23 cellular contexts compared by ENCODE assay signal in genomic region chr15:50751394-50751793, GRCh38. TPM values are rescaled to one million over a fixed set of nuclear protein-coding genes. Genes with fewer than 3 reads are reported as not detected.
DNase-seq lines count a peak whose midpoint lies in the region; ATAC-seq and TF ChIP-seq lines count a peak whose summit lies in the region.
"Had no signal": no experiment of that assay in that cellular context is flagged by ENCODE, and none has a peak within 500 bp of the region (broad histone marks: within the 10 kb centered on the region; RNA-seq: fewer than 3 reads in every experiment).

No MANE protein-coding gene starts in this region.

- peaks cover 5% of the 10 kb centered on the region for H3K79me1 ChIP-seq in mesendoderm (ENCODE audit: low read length)

- H3K4me3 Mint-ChIP-seq in activated CD8-positive, alpha-beta T cell treated with anti-CD3 and anti-CD28 coated beads for 36 hours = no peak overlapping the region
- no peak overlapping the region for H3K4me3 Mint-ChIP-seq in activated CD8-positive, alpha-beta T cell treated with anti-CD3 and anti-CD28 coated beads, Interleukin-2, amount 10 ng/mL, durations not matched to agents 7 days and 5 days
- H3K4me3 Mint-ChIP-seq in CD8-positive, alpha-beta T cell = no peak overlapping the region
- no peak overlapping the region for H3K4me3 Mint-ChIP-seq in activated T-helper 17 cell treated with anti-CD3 and anti-CD28 coated beads, Interleukin-2, amount 50 U/mL, for 72 hours
- peak overlapping the region; percentile 34 to 70 (median 67) for H3K4me3 Mint-ChIP-seq in immature natural killer cell

- no peak for DNase-seq in activated CD8-positive, alpha-beta T cell treated with anti-CD3 and anti-CD28 coated beads for 36 hours
- no peak for DNase-seq in activated CD8-positive, alpha-beta T cell treated with anti-CD3 and anti-CD28 coated beads, Interleukin-2, amount 10 ng/mL, durations not matched to agents 7 days and 5 days
- DNase-seq in CD8-positive, alpha-beta T cell = no peak
- DNase-seq in immature natural killer cell (peak; percentile 71 to 75 (median 74)), amniotic stem cell (lab: John Stamatoyannopoulos, UW) (no peak), mesendoderm (no peak)
- DNase-seq: 8988T, C1 segment of cervical spinal cord, Calu3, DMS153, H7, MG63, NCI-H1417, NCI-H1694 treated with DMSO at 0.1 percent for 48 hours, NCI-H2081 treated with DMSO at 0.1 percent for 48 hours, NCI-H2171 treated with DMSO at 0.1 percent for 48 hours, NCI-H524 treated with DMSO at 0.1 percent for 48 hours, PC-3, RPMI8226, SHP77 had no signal

- H3K36me3 ChIP-seq in CD8-positive, alpha-beta T cell (ENCODE audit: insufficient read depth, low read length) = peaks cover 10% of the 10 kb centered on the region
- no peaks in the 10 kb centered on the region for H3K36me3 ChIP-seq in mesendoderm (ENCODE audit: control insufficient read depth, insufficient read depth, low read length)

- no peak overlapping the region for H3K23ac ChIP-seq in mesendoderm (ENCODE audit: low read length)

- H3K9me3 ChIP-seq in CD8-positive, alpha-beta T cell (ENCODE audit: low read length) = no peaks in the 10 kb centered on the region
- H3K9me3 ChIP-seq: MG63 had no signal

- no peak overlapping the region for H3K4me2 ChIP-seq in mesendoderm (ENCODE audit: low read length)

- no peak overlapping the region for H3K56ac ChIP-seq in mesendoderm (ENCODE audit: low read length)

- H3K4me1 Mint-ChIP-seq in activated CD8-positive, alpha-beta T cell treated with anti-CD3 and anti-CD28 coated beads for 36 hours (ENCODE audit: low read depth) = peaks cover 23% of the 10 kb centered on the region
- H3K4me1 Mint-ChIP-seq in activated CD8-positive, alpha-beta T cell treated with anti-CD3 and anti-CD28 coated beads, Interleukin-2, amount 10 ng/mL, durations not matched to agents 7 days and 5 days (ENCODE audit: low read depth) = peaks cover 9% of the 10 kb centered on the region
- H3K4me1 Mint-ChIP-seq in CD8-positive, alpha-beta T cell (ENCODE audit: low read depth) = peaks cover 26% of the 10 kb centered on the region
- peaks cover 14% of the 10 kb centered on the region for H3K4me1 Mint-ChIP-seq in activated T-helper 17 cell treated with anti-CD3 and anti-CD28 coated beads, Interleukin-2, amount 50 U/mL, for 72 hours
- H3K4me1 Mint-ChIP-seq in immature natural killer cell = peaks cover 35 to 47% of the 10 kb centered on the region in 2 donors

- peak; percentile 58 for ATAC-seq in activated CD8-positive, alpha-beta T cell treated with anti-CD3 and anti-CD28 coated beads for 36 hours
- no peak for ATAC-seq in activated CD8-positive, alpha-beta T cell treated with anti-CD3 and anti-CD28 coated beads, Interleukin-2, amount 10 ng/mL, durations not matched to agents 7 days and 5 days
- peak; percentile 64 for ATAC-seq in CD8-positive, alpha-beta T cell
- ATAC-seq in activated T-helper 17 cell treated with anti-CD3 and anti-CD28 coated beads, Interleukin-2, amount 50 U/mL, for 72 hours (replicated peaks) = peak; percentile 42
- ATAC-seq in GM21447 (IDR thresholded peaks at IDR 0.05; ENCODE audit: unreplicated experiment) = no peak
- ATAC-seq: PC-3 had no signal

- no peak for TF ChIP-seq CTCF in activated CD8-positive, alpha-beta T cell treated with anti-CD3 and anti-CD28 coated beads for 36 hours (IDR thresholded peaks at IDR 0.05)
- TF ChIP-seq CTCF in CD8-positive, alpha-beta T cell (IDR thresholded peaks at IDR 0.05) = no peak

- H2AK5ac ChIP-seq in mesendoderm (ENCODE audit: low read length) = no peak overlapping the region

- no peak overlapping the region for H2BK120ac ChIP-seq in mesendoderm (ENCODE audit: low read depth, low read length)

- no peaks in the 10 kb centered on the region for H3K79me2 ChIP-seq in mesendoderm (ENCODE audit: control insufficient read depth, insufficient read depth, low read length)

- H3K18ac ChIP-seq in mesendoderm (ENCODE audit: low read length) = no peak overlapping the region

- WGBS in mesendoderm (ENCODE audit: extremely low coverage, insufficient coverage, low lambda C conversion rate) = no CpG with 5 or more reads among the region's 2 CpGs

- intact Hi-C loops in activated CD8-positive, alpha-beta T cell treated with anti-CD3 and anti-CD28 coated beads for 36 hours (cut with micrococcal nuclease) = no loop called here
- intact Hi-C loops in CD8-positive, alpha-beta T cell (cut with DNase I, micrococcal nuclease) = no loop called here

- no peak overlapping the region for H3K27ac ChIP-seq in CD8-positive, alpha-beta T cell (ENCODE audit: low read depth, low read length)
- H3K27ac ChIP-seq in mesendoderm (ENCODE audit: low read depth, low read length) = no peak overlapping the region

- no peaks in the 10 kb centered on the region for H3K4me1 ChIP-seq in CD8-positive, alpha-beta T cell (ENCODE audit: insufficient read depth, low read length)
- H3K4me1 ChIP-seq in mesendoderm (ENCODE audit: control insufficient read depth, low read depth, low read length) = no peaks in the 10 kb centered on the region

- no peak overlapping the region for H3K27ac Mint-ChIP-seq in activated CD8-positive, alpha-beta T cell treated with anti-CD3 and anti-CD28 coated beads for 36 hours
- H3K27ac Mint-ChIP-seq in activated CD8-positive, alpha-beta T cell treated with anti-CD3 and anti-CD28 coated beads, Interleukin-2, amount 10 ng/mL, durations not matched to agents 7 days and 5 days = no peak overlapping the region
- no peak overlapping the region for H3K27ac Mint-ChIP-seq in CD8-positive, alpha-beta T cell
- H3K27ac Mint-ChIP-seq in activated T-helper 17 cell treated with anti-CD3 and anti-CD28 coated beads, Interleukin-2, amount 50 U/mL, for 72 hours = no peak overlapping the region
- H3K27ac Mint-ChIP-seq in immature natural killer cell = peak overlapping the region; percentile 68 to 78 (median 76)

- no peak overlapping the region for H3K9ac ChIP-seq in mesendoderm (ENCODE audit: low read length)

- no peaks in the 10 kb centered on the region for H3K9me3 Mint-ChIP-seq in activated CD8-positive, alpha-beta T cell treated with anti-CD3 and anti-CD28 coated beads for 36 hours
- H3K9me3 Mint-ChIP-seq in activated CD8-positive, alpha-beta T cell treated with anti-CD3 and anti-CD28 coated beads, Interleukin-2, amount 10 ng/mL, durations not matched to agents 7 days and 5 days (ENCODE audit: insufficient read depth) = no peaks in the 10 kb centered on the region
- no peaks in the 10 kb centered on the region for H3K9me3 Mint-ChIP-seq in CD8-positive, alpha-beta T cell
- no peaks in the 10 kb centered on the region for H3K9me3 Mint-ChIP-seq in activated T-helper 17 cell treated with anti-CD3 and anti-CD28 coated beads, Interleukin-2, amount 50 U/mL, for 72 hours
- H3K9me3 Mint-ChIP-seq in immature natural killer cell = no peaks in the 10 kb centered on the region
- H3K9me3 Mint-ChIP-seq: CD8-positive, alpha-beta memory T cell had no signal

- H3K27me3 ChIP-seq in CD8-positive, alpha-beta T cell (ENCODE audit: insufficient read depth, low read length) = no peaks in the 10 kb centered on the region
- H3K27me3 ChIP-seq in mesendoderm (ENCODE audit: insufficient read depth, low read length, poor library complexity) = no peaks in the 10 kb centered on the region
- H3K27me3 ChIP-seq: MG63 had no signal

- no peak overlapping the region for H4K8ac ChIP-seq in mesendoderm (ENCODE audit: low read depth, low read length)

- POLR2A ChIA-PET in activated CD8-positive, alpha-beta T cell treated with anti-CD3 and anti-CD28 coated beads for 36 hours (lab: Charles Lee) = interaction anchor here (0.8 to 2.1 kb wide), 2 partner anchors 10 to 28 kb away, joined by 3 to 9 read pairs; no protein-coding TSS in a partner anchor
- POLR2A ChIA-PET in activated CD8-positive, alpha-beta T cell treated with anti-CD3 and anti-CD28 coated beads, Interleukin-2, amount 10 ng/mL, durations not matched to agents 7 days and 5 days (lab: Charles Lee) = no interaction called here
- POLR2A ChIA-PET in CD8-positive, alpha-beta T cell (lab: Charles Lee) = no interaction called here

- H3K4ac ChIP-seq in mesendoderm (ENCODE audit: low read depth, low read length) = no peak overlapping the region

- H3K4me3 ChIP-seq in CD8-positive, alpha-beta T cell (ENCODE audit: low read depth, low read length) = no peak overlapping the region
- no peak overlapping the region for H3K4me3 ChIP-seq in mesendoderm (ENCODE audit: low read length)
- H3K4me3 ChIP-seq: MG63 had no signal

- H2BK15ac ChIP-seq in mesendoderm (replicated peaks; ENCODE audit: low read depth) = no peak overlapping the region

- no peaks in the 10 kb centered on the region for H3K27me3 Mint-ChIP-seq in activated CD8-positive, alpha-beta T cell treated with anti-CD3 and anti-CD28 coated beads for 36 hours
- H3K27me3 Mint-ChIP-seq in activated CD8-positive, alpha-beta T cell treated with anti-CD3 and anti-CD28 coated beads, Interleukin-2, amount 10 ng/mL, durations not matched to agents 7 days and 5 days (ENCODE audit: low read depth) = no peaks in the 10 kb centered on the region
- no peaks in the 10 kb centered on the region for H3K27me3 Mint-ChIP-seq in CD8-positive, alpha-beta T cell (ENCODE audit: low read depth)
- H3K27me3 Mint-ChIP-seq in activated T-helper 17 cell treated with anti-CD3 and anti-CD28 coated beads, Interleukin-2, amount 50 U/mL, for 72 hours = no peaks in the 10 kb centered on the region
- peaks cover 0 to 6% (median 0%) of the 10 kb centered on the region in 3 donors for H3K27me3 Mint-ChIP-seq in immature natural killer cell (ENCODE audit: low read depth in 3 of 3)
- H3K27me3 Mint-ChIP-seq: CD8-positive, alpha-beta memory T cell had no signal

- H2BK5ac ChIP-seq in mesendoderm (ENCODE audit: low read length) = no peak overlapping the region

- CTCF ChIA-PET in activated CD8-positive, alpha-beta T cell treated with anti-CD3 and anti-CD28 coated beads for 36 hours (lab: Charles Lee) = interaction anchor here (1.1 to 2.0 kb wide), 3 partner anchors 9 to 17 kb away, joined by 3 to 6 read pairs (median 3); no protein-coding TSS in a partner anchor
- CTCF ChIA-PET in activated CD8-positive, alpha-beta T cell treated with anti-CD3 and anti-CD28 coated beads, Interleukin-2, amount 10 ng/mL, durations not matched to agents 7 days and 5 days (lab: Charles Lee) = no interaction called here
- CTCF ChIA-PET in CD8-positive, alpha-beta T cell (lab: Charles Lee) = no interaction called here

- H3K36me3 Mint-ChIP-seq in activated CD8-positive, alpha-beta T cell treated with anti-CD3 and anti-CD28 coated beads for 36 hours (ENCODE audit: low read depth) = peaks cover 24% of the 10 kb centered on the region
- H3K36me3 Mint-ChIP-seq in activated CD8-positive, alpha-beta T cell treated with anti-CD3 and anti-CD28 coated beads, Interleukin-2, amount 10 ng/mL, durations not matched to agents 7 days and 5 days (ENCODE audit: low read depth) = peaks cover 19% of the 10 kb centered on the region
- peaks cover 32% of the 10 kb centered on the region for H3K36me3 Mint-ChIP-seq in CD8-positive, alpha-beta T cell
- peaks cover 86% of the 10 kb centered on the region for H3K36me3 Mint-ChIP-seq in activated T-helper 17 cell treated with anti-CD3 and anti-CD28 coated beads, Interleukin-2, amount 50 U/mL, for 72 hours (ENCODE audit: low read depth)
- peaks cover 5 to 16% (median 6%) of the 10 kb centered on the region in 3 donors for H3K36me3 Mint-ChIP-seq in immature natural killer cell

- H4K5ac ChIP-seq in mesendoderm (ENCODE audit: low read length) = no peak overlapping the region

RNA-seq across cellular contexts. Expression of gene SPPL2A, which starts 14.1 kb away (rescaled TPM):
- total RNA-seq in activated CD8-positive, alpha-beta T cell treated with anti-CD3 and anti-CD28 coated beads for 36 hours = 10 to 100 TPM; 47.7 to 48.8 TPM
- 10 to 100 TPM; 77.9 to 83.6 TPM for total RNA-seq in activated CD8-positive, alpha-beta T cell treated with anti-CD3 and anti-CD28 coated beads, Interleukin-2, amount 10 ng/mL, durations not matched to agents 7 days and 5 days
- 10 to 100 TPM; 33.4 to 36.8 TPM for total RNA-seq in CD8-positive, alpha-beta T cell
- total RNA-seq in activated T-helper 17 cell treated with anti-CD3 and anti-CD28 coated beads, Interleukin-2, amount 50 U/mL, for 72 hours = 100 to 1,000 TPM in 1 of 2 donors, 10 to 100 TPM in 1; 92.5 to 105 TPM
- 100 to 1,000 TPM; 127 to 219 (median 148) TPM for polyA plus RNA-seq in immature natural killer cell
- 29.6 TPM for polyA plus RNA-seq in mesendoderm (2013, experiment 1 of 2)
- 28.2 TPM for polyA plus RNA-seq in mesendoderm (2013, experiment 2 of 2)

Comparison
In these comparisons a context has a peak if more than half of its experiments do, and no peak if none do; other contexts are left out.
1. ATAC-seq: peak in activated CD8-positive, alpha-beta T cell treated with anti-CD3 and anti-CD28 coated beads for 36 hours (single experiment), CD8-positive, alpha-beta T cell (single experiment) and activated T-helper 17 cell treated with anti-CD3 and anti-CD28 coated beads, Interleukin-2, amount 50 U/mL, for 72 hours (single experiment); none in activated CD8-positive, alpha-beta T cell treated with anti-CD3 and anti-CD28 coated beads, Interleukin-2, amount 10 ng/mL, durations not matched to agents 7 days and 5 days (single experiment) and GM21447 (single experiment).
2. DNase-seq: peak in immature natural killer cell (3 of 3); none in activated CD8-positive, alpha-beta T cell treated with anti-CD3 and anti-CD28 coated beads for 36 hours (single experiment), activated CD8-positive, alpha-beta T cell treated with anti-CD3 and anti-CD28 coated beads, Interleukin-2, amount 10 ng/mL, durations not matched to agents 7 days and 5 days (single experiment), CD8-positive, alpha-beta T cell (0 of 7), amniotic stem cell (single experiment) and mesendoderm (single experiment).
3. H3K27ac Mint-ChIP-seq: peak in immature natural killer cell (6 of 6); none in activated CD8-positive, alpha-beta T cell treated with anti-CD3 and anti-CD28 coated beads for 36 hours (single experiment), activated CD8-positive, alpha-beta T cell treated with anti-CD3 and anti-CD28 coated beads, Interleukin-2, amount 10 ng/mL, durations not matched to agents 7 days and 5 days (single experiment), CD8-positive, alpha-beta T cell (single experiment) and activated T-helper 17 cell treated with anti-CD3 and anti-CD28 coated beads, Interleukin-2, amount 50 U/mL, for 72 hours (single experiment).
4. H3K4me3 Mint-ChIP-seq: peak in immature natural killer cell (5 of 5); none in activated CD8-positive, alpha-beta T cell treated with anti-CD3 and anti-CD28 coated beads for 36 hours (single experiment), activated CD8-positive, alpha-beta T cell treated with anti-CD3 and anti-CD28 coated beads, Interleukin-2, amount 10 ng/mL, durations not matched to agents 7 days and 5 days (single experiment), CD8-positive, alpha-beta T cell (single experiment) and activated T-helper 17 cell treated with anti-CD3 and anti-CD28 coated beads, Interleukin-2, amount 50 U/mL, for 72 hours (single experiment).